In genomic region chr12:129119537-129119936, GRCh38 we compare ENCODE assay signal across 17 cellular contexts.
"Had no signal": no experiment of that assay in that cellular context is flagged by ENCODE, and none has a peak within 500 bp of the region (broad histone marks: within the 10 kb centered on the region; RNA-seq: fewer than 3 reads in every experiment).

No MANE protein-coding gene starts in this region.

- H3K9me3 ChIP-seq: lower lobe of right lung, psoas muscle, spleen, transverse colon had no signal

- H3K4me3 Mint-ChIP-seq: activated B cell treated with CpG ODN at 0.5 μM for 24 hours; activated CD4-positive, alpha-beta T cell treated with anti-CD3 and anti-CD28 coated beads, Interleukin-2, amount 10 ng/mL, durations not matched to agents 24 days and 14 days; activated naive CD8-positive, alpha-beta T cell treated with anti-CD3 and anti-CD28 coated beads, Interleukin-2, amount 50 U/mL, for 24 hours; stimulated activated naive B cell treated with anti-CD40 and anti-IgM and Interleukin-4, amounts not matched to agents 10 μg/mL and 1 μg/mL and 100 μg/mL, for 72 hours; T-helper 17 cell had no signal

- H3K27ac ChIP-seq: lower lobe of right lung, psoas muscle, spleen, transverse colon had no signal

- H3K36me3 Mint-ChIP-seq: stimulated activated naive B cell treated with anti-CD40 and anti-IgM and Interleukin-4, amounts not matched to agents 10 μg/mL and 1 μg/mL and 100 μg/mL, for 72 hours had no signal

- ATAC-seq: activated naive CD8-positive, alpha-beta T cell treated with anti-CD3 and anti-CD28 coated beads, Interleukin-2, amount 50 U/mL, for 24 hours; lower lobe of right lung; psoas muscle; sciatic nerve; stimulated activated naive B cell treated with anti-CD40 and anti-IgM and Interleukin-4, amounts not matched to agents 10 μg/mL and 1 μg/mL and 100 μg/mL, for 72 hours; T-helper 17 cell had no signal

- H3K4me1 ChIP-seq: lower lobe of right lung, psoas muscle, spleen, transverse colon had no signal

- H3K27me3 Mint-ChIP-seq: activated B cell treated with CpG ODN at 0.5 μM for 24 hours; activated CD4-positive, alpha-beta T cell treated with anti-CD3 and anti-CD28 coated beads, Interleukin-2, amount 10 ng/mL, durations not matched to agents 24 days and 14 days; activated naive CD8-positive, alpha-beta T cell treated with anti-CD3 and anti-CD28 coated beads, Interleukin-2, amount 50 U/mL, for 24 hours; T-helper 17 cell had no signal

- H3K36me3 ChIP-seq: lower lobe of right lung, spleen, transverse colon had no signal

- H3K27ac Mint-ChIP-seq: activated B cell treated with CpG ODN at 0.5 μM for 24 hours; activated CD4-positive, alpha-beta T cell treated with anti-CD3 and anti-CD28 coated beads, Interleukin-2, amount 10 ng/mL, durations not matched to agents 24 days and 14 days; activated naive CD8-positive, alpha-beta T cell treated with anti-CD3 and anti-CD28 coated beads, Interleukin-2, amount 50 U/mL, for 24 hours; stimulated activated naive B cell treated with anti-CD40 and anti-IgM and Interleukin-4, amounts not matched to agents 10 μg/mL and 1 μg/mL and 100 μg/mL, for 72 hours; T-helper 17 cell had no signal

- DNase-seq: activated B cell treated with CpG ODN at 0.5 μM for 24 hours; activated CD4-positive, alpha-beta T cell treated with anti-CD3 and anti-CD28 coated beads, Interleukin-2, amount 10 ng/mL, durations not matched to agents 24 days and 14 days; activated CD8-positive, alpha-beta memory T cell treated with anti-CD3 and anti-CD28 coated beads for 24 hours; activated naive CD4-positive, alpha-beta T cell treated with Interleukin-2 at 50 U/mL for 16 hours; activated naive CD8-positive, alpha-beta T cell treated with anti-CD3 and anti-CD28 coated beads, Interleukin-2, amount 50 U/mL, for 24 hours; effector CD4-positive, alpha-beta T cell; foreskin melanocyte; lower lobe of right lung; midbrain; nucleus accumbens; psoas muscle; spleen; stimulated activated CD4-positive, alpha-beta T cell treated with anti-CD3 and anti-CD28 coated beads, Interleukin-1b, Interleukin-23, amount 100 ng/mL, for 48 hours; stimulated activated naive B cell treated with anti-CD40 and anti-IgM and Interleukin-4, amounts not matched to agents 10 μg/mL and 1 μg/mL and 100 μg/mL, for 72 hours; T-helper 17 cell; transverse colon had no signal

- H3K27me3 ChIP-seq: transverse colon had no signal

- H3K4me3 ChIP-seq: lower lobe of right lung, psoas muscle, spleen, transverse colon had no signal

- H3K9me3 Mint-ChIP-seq: activated B cell treated with CpG ODN at 0.5 μM for 24 hours had no signal

- H3K4me1 Mint-ChIP-seq: activated B cell treated with CpG ODN at 0.5 μM for 24 hours; activated CD4-positive, alpha-beta T cell treated with anti-CD3 and anti-CD28 coated beads, Interleukin-2, amount 10 ng/mL, durations not matched to agents 24 days and 14 days; activated naive CD8-positive, alpha-beta T cell treated with anti-CD3 and anti-CD28 coated beads, Interleukin-2, amount 50 U/mL, for 24 hours; stimulated activated naive B cell treated with anti-CD40 and anti-IgM and Interleukin-4, amounts not matched to agents 10 μg/mL and 1 μg/mL and 100 μg/mL, for 72 hours; T-helper 17 cell had no signal
